Comparison of ENCODE assay signal across 1 cellular context in genomic region chr2:25982968-25983280, GRCh38.
TF ChIP-seq lines count a peak whose summit lies in the region.

No MANE protein-coding gene starts in this region.

TF ChIP-seq in endothelial cell of umbilical vein, 7 proteins besides CTCF, POLR2A, EP300 and RAD21:
- no peak for TF ChIP-seq MYC (IDR thresholded peaks at IDR 0.05; ENCODE audit: low read depth, low read length)
- no peak for TF ChIP-seq FOS (IDR thresholded peaks at IDR 0.05; ENCODE audit: borderline replicate concordance, insufficient read depth, low read length)
- no peak for TF ChIP-seq EZH2 (IDR thresholded peaks at IDR 0.05; ENCODE audit: borderline replicate concordance, low read depth, low read length, severe bottlenecking)
- no peak for TF ChIP-seq JUN (IDR thresholded peaks at IDR 0.05; ENCODE audit: borderline replicate concordance, insufficient read depth, insufficient read length, low read depth)
- TF ChIP-seq GATA2 (IDR thresholded peaks at IDR 0.05; ENCODE audit: insufficient read depth, insufficient read length, low read depth, low read length), result no peak
- no peak for TF ChIP-seq MAX (IDR thresholded peaks at IDR 0.05; ENCODE audit: insufficient read depth, insufficient read length)
- no peak for TF ChIP-seq POLR2AphosphoS5 (IDR thresholded peaks at IDR 0.05; ENCODE audit: insufficient read depth, low read depth, low read length)
